15 cellular contexts compared by ENCODE assay signal in genomic region chr1:89974701-89975470, GRCh38. TPM values are rescaled to one million over a fixed set of nuclear protein-coding genes. Genes with fewer than 3 reads are reported as not detected.
A peak's percentile ranks its signal among the peaks of the same experiment; 100 is the strongest.
DNase-seq lines count a peak whose midpoint lies in the region; ATAC-seq and TF ChIP-seq lines count a peak whose summit lies in the region.
"Had no signal": no experiment of that assay in that cellular context is flagged by ENCODE, and none has a peak within 500 bp of the region (broad histone marks: within the 10 kb centered on the region; RNA-seq: fewer than 3 reads in every experiment).

No MANE protein-coding gene starts in this region.

- H3K4me3 Mint-ChIP-seq in HFFc6: peak overlapping the region; percentile 76
- H3K4me3 Mint-ChIP-seq: activated naive CD8-positive, alpha-beta T cell treated with anti-CD3 and anti-CD28 coated beads, Interleukin-2, amount 10 ng/mL, durations not matched to agents 7 days and 5 days; CD4-positive, alpha-beta T cell; endodermal cell; T-helper 17 cell had no signal

- H3K36me3 ChIP-seq in upper lobe of right lung: no peaks in the 10 kb centered on the region

- intact Hi-C loops in upper lobe of right lung (cut with DNase I): no loop called here

- no peak overlapping the region for H3K4me3 ChIP-seq in upper lobe of right lung

- DNase-seq in AG08396 (ENCODE audit: low spot score): peak; percentile 60
- peak; percentile 49 for DNase-seq in HFFc6
- DNase-seq in amniotic epithelial cell (ENCODE audit: low read depth): peak; percentile 59
- DNase-seq in iris pigment epithelial cell (ENCODE audit: low read depth): peak; percentile 87
- DNase-seq in upper lobe of right lung: no peak
- no peak for DNase-seq in mesenteric fat pad (ENCODE audit: low spot score)
- no peak for DNase-seq in NCI-H187 treated with DMSO at 0.1 percent for 48 hours (lab: John Stamatoyannopoulos, UW)
- DNase-seq: activated naive CD8-positive, alpha-beta T cell treated with anti-CD3 and anti-CD28 coated beads, Interleukin-2, amount 10 ng/mL, durations not matched to agents 7 days and 5 days; CD4-positive, alpha-beta T cell; endodermal cell; midbrain; NCI-H187; T-helper 17 cell; trophoblast cell had no signal

- H3K4me1 Mint-ChIP-seq in HFFc6 (ENCODE audit: low read depth): peaks cover 71% of the 10 kb centered on the region
- H3K4me1 Mint-ChIP-seq: T-helper 17 cell had no signal

- H3K27me3 Mint-ChIP-seq in HFFc6 (ENCODE audit: insufficient read depth): no peaks in the 10 kb centered on the region
- H3K27me3 Mint-ChIP-seq: CD4-positive, alpha-beta T cell had no signal

- H3K4me1 ChIP-seq in upper lobe of right lung: peaks cover 4% of the 10 kb centered on the region

- H3K9me3 Mint-ChIP-seq in HFFc6: no peaks in the 10 kb centered on the region
- H3K9me3 Mint-ChIP-seq: activated naive CD8-positive, alpha-beta T cell treated with anti-CD3 and anti-CD28 coated beads, Interleukin-2, amount 10 ng/mL, durations not matched to agents 7 days and 5 days; CD4-positive, alpha-beta T cell; endodermal cell had no signal

- H3K36me3 Mint-ChIP-seq in HFFc6 (ENCODE audit: low read depth): no peaks in the 10 kb centered on the region
- H3K36me3 Mint-ChIP-seq: activated naive CD8-positive, alpha-beta T cell treated with anti-CD3 and anti-CD28 coated beads, Interleukin-2, amount 10 ng/mL, durations not matched to agents 7 days and 5 days had no signal

- H3K27ac ChIP-seq in upper lobe of right lung: no peak overlapping the region

- no peaks in the 10 kb centered on the region for H3K27me3 ChIP-seq in upper lobe of right lung

- ATAC-seq in GM21825 (IDR thresholded peaks at IDR 0.05; ENCODE audit: unreplicated experiment) (no peak), upper lobe of right lung (no peak)
- ATAC-seq: T-helper 17 cell had no signal

- H3K9me3 ChIP-seq in upper lobe of right lung: no peaks in the 10 kb centered on the region

- H3K27ac Mint-ChIP-seq in HFFc6: peak overlapping the region; percentile 86
- H3K27ac Mint-ChIP-seq: activated naive CD8-positive, alpha-beta T cell treated with anti-CD3 and anti-CD28 coated beads, Interleukin-2, amount 10 ng/mL, durations not matched to agents 7 days and 5 days; CD4-positive, alpha-beta T cell; endodermal cell; T-helper 17 cell had no signal

- TF ChIP-seq CTCF in HFFc6 (IDR thresholded peaks at IDR 0.05): no peak
- TF ChIP-seq CTCF in upper lobe of right lung (IDR thresholded peaks at IDR 0.05): no peak

RNA-seq across cellular contexts. Expression of gene ZNF326, which starts 20.0 kb away (rescaled TPM):
- total RNA-seq in HFFc6 (2021; fragmentation: NEBNext Ultra II Directional; extraction: Animal tissue kit (Norgen Biotek cat#: 25700)): 10 to 100 TPM; 14.7 to 19.8 (median 17.2) TPM
- total RNA-seq in upper lobe of right lung (18.0 TPM), mesenteric fat pad (15.4 TPM)

Comparison
In these comparisons a context has a peak if more than half of its experiments do, and no peak if none do; other contexts are left out.
1. DNase-seq: peak in AG08396 (single experiment), HFFc6 (single experiment), amniotic epithelial cell (single experiment) and iris pigment epithelial cell (single experiment); none in upper lobe of right lung (single experiment), mesenteric fat pad (single experiment) and NCI-H187 treated with DMSO at 0.1 percent for 48 hours (single experiment).